9 cellular contexts compared by ENCODE assay signal in genomic region chr6:149862901-149863595, GRCh38. TPM values are rescaled to one million over a fixed set of nuclear protein-coding genes. Genes with fewer than 3 reads are reported as not detected.
DNase-seq lines count a peak whose midpoint lies in the region; ATAC-seq, FAIRE-seq and TF ChIP-seq lines count a peak whose summit lies in the region.
"Had no signal": no experiment of that assay in that cellular context is flagged by ENCODE, and none has a peak within 500 bp of the region (broad histone marks: within the 10 kb centered on the region; RNA-seq: fewer than 3 reads in every experiment).

No MANE protein-coding gene starts in this region.

- peak overlapping the region; percentile 57 to 94 (median 88) for H3K27ac ChIP-seq in heart left ventricle

- H3K36me3 Mint-ChIP-seq in osteocyte (ENCODE audit: unreplicated experiment): peaks cover 2% of the 10 kb centered on the region

- peak overlapping the region; percentile 90 for H3K4me3 Mint-ChIP-seq in osteocyte (ENCODE audit: unreplicated experiment)

- TF ChIP-seq CTCF in heart left ventricle (IDR thresholded peaks at IDR 0.05) (no peak), osteocyte (IDR thresholded peaks at IDR 0.05) (no peak)

- H3K27ac Mint-ChIP-seq in osteocyte (ENCODE audit: unreplicated experiment): peak overlapping the region; percentile 99

- H3K27me3 ChIP-seq in heart left ventricle: no peaks in the 10 kb centered on the region

- ATAC-seq in GM19438 (IDR thresholded peaks at IDR 0.05; ENCODE audit: low read depth, unreplicated experiment): peak; percentile 32
- ATAC-seq in heart left ventricle: peak; percentile 52 to 90 (median 80)

- H3K4me1 Mint-ChIP-seq in osteocyte (ENCODE audit: unreplicated experiment): peaks cover 56% of the 10 kb centered on the region

- peaks cover 0 to 36% (median 14%) of the 10 kb centered on the region in 12 donors for H3K4me1 ChIP-seq in heart left ventricle

- H3K27me3 Mint-ChIP-seq in osteocyte (ENCODE audit: unreplicated experiment): no peaks in the 10 kb centered on the region

- intact Hi-C loops in heart left ventricle (cut with DNase I): loop anchor here in 3 of 10 donors (2.0 to 10.0 kb wide), 5 partner anchors 16 to 298 kb away; partner anchors contain the start of genes GINM1 (in 1 of the 3), LATS1 (in 1 of the 3), NUP43 (in 1 of the 3) and PCMT1 (in 1 of the 3)

- no peaks in the 10 kb centered on the region for H3K36me3 ChIP-seq in heart left ventricle

- H3K9me3 ChIP-seq in heart left ventricle: no peaks in the 10 kb centered on the region

- FAIRE-seq in GM19239 (lab: Jason Lieb, UNC): no peak

- 1 to 2% (median 1%) methylated on average over 22 to 54 of the region's 54 CpGs for WGBS in heart left ventricle, 4 donors

- DNase-seq in CD1c-positive myeloid dendritic cell (ENCODE audit: extremely low spot score) (peak; percentile 78), HK-2 (ENCODE audit: unreplicated experiment) (peak; percentile 72), RPMI7951 (ENCODE audit: low read depth) (peak; percentile 98), amniotic epithelial cell (ENCODE audit: low read depth) (peak; percentile 54), heart left ventricle (peak; percentile 76 to 85 (median 79)), osteocyte (ENCODE audit: extremely low spot score, unreplicated experiment) (peak; percentile 95), GM19239 (ENCODE audit: insufficient read length, low spot score) (no peak)

- TF ChIP-seq POLR2A in heart left ventricle (IDR thresholded peaks at IDR 0.05): no peak

- H3K4me3 ChIP-seq in heart left ventricle: peak overlapping the region; percentile 61 to 88 (median 72)

- H3K9me3 Mint-ChIP-seq in osteocyte (ENCODE audit: unreplicated experiment): no peaks in the 10 kb centered on the region

RNA-seq across cellular contexts. Expression of gene LRP11, which starts 1.1 kb away (rescaled TPM):
- 67.0 and 67.4 TPM in 2 replicates for total RNA-seq in RPMI7951 (2014; rRNA removed; shearing (Covaris generic))
- 10 to 100 TPM; 10.2 to 23.8 (median 13.2) TPM for total RNA-seq in heart left ventricle
- polyA plus RNA-seq in heart left ventricle: 1 to 10 TPM; 5.0 to 8.1 TPM
- total RNA-seq in osteocyte: 59.6 and 75.2 TPM in 2 replicates

RNA-seq across cellular contexts. Expression of gene RAET1E, which starts 34.9 kb away (rescaled TPM):
- 1.6 and 2.0 TPM in 2 replicates for total RNA-seq in RPMI7951 (2014; rRNA removed; shearing (Covaris generic))
- total RNA-seq in heart left ventricle (1 to 10 TPM in 1 of 9 donors, under 1 TPM in 3, not detected in 5; 0.12 to 5.0 (median 0.50) TPM), osteocyte (not detected in 2 replicates)
- polyA plus RNA-seq in heart left ventricle: under 1 TPM in 1 of 2 donors, not detected in 1; 0.46 TPM
- total RNA-seq: T-helper 2 cell treated with Interferon-gamma antibody and Interleukin-4, amounts not matched to agents 100 ng/mL and 5 ng/mL, for 36 hours had no signal

RNA-seq across cellular contexts. Expression of gene RAET1G, which starts 59.9 kb away (rescaled TPM):
- total RNA-seq in RPMI7951 (2014; rRNA removed; shearing (Covaris generic)): 9.9 and 13.4 TPM in 2 replicates
- 1 to 10 TPM in 1 of 9 donors, under 1 TPM in 1, not detected in 7; 0.25 to 1.9 TPM for total RNA-seq in heart left ventricle
- under 1 TPM in 1 of 2 donors, not detected in 1; 0.22 TPM for polyA plus RNA-seq in heart left ventricle
- total RNA-seq in osteocyte: 0.55 and 0.73 TPM in 2 replicates
- total RNA-seq: T-helper 2 cell treated with Interferon-gamma antibody and Interleukin-4, amounts not matched to agents 100 ng/mL and 5 ng/mL, for 36 hours had no signal
